11 cellular contexts compared by ENCODE assay signal in genomic region chr15:90058308-90058707, GRCh38. TPM values are rescaled to one million over a fixed set of nuclear protein-coding genes. Genes with fewer than 3 reads are reported as not detected.
A peak's percentile ranks its signal among the peaks of the same experiment; 100 is the strongest.
DNase-seq lines count a peak whose midpoint lies in the region; ATAC-seq and TF ChIP-seq lines count a peak whose summit lies in the region.
"Had no signal": no experiment of that assay in that cellular context is flagged by ENCODE, and none has a peak within 500 bp of the region (broad histone marks: within the 10 kb centered on the region; RNA-seq: fewer than 3 reads in every experiment).

No MANE protein-coding gene starts in this region.

- peaks cover 0 to 12% of the 10 kb centered on the region in 2 donors for H3K4me1 ChIP-seq in uterus

- intact Hi-C loops in uterus (cut with DNase I; ENCODE audit: low total_unique reads), result no loop called here

- no peaks in the 10 kb centered on the region for H3K36me3 ChIP-seq in uterus

- H3K36me3 Mint-ChIP-seq in naive B cell, result no peaks in the 10 kb centered on the region
- H3K36me3 Mint-ChIP-seq: mesothelial cell of epicardium had no signal

- H3K4me1 Mint-ChIP-seq in naive B cell, result peaks cover 62 to 86% (median 66%) of the 10 kb centered on the region in 3 donors

- peak; percentile 42 to 60 for DNase-seq in NOMO-1 (lab: John Stamatoyannopoulos, UW; ENCODE audit: unreplicated experiment in 2 of 2)
- DNase-seq in naive B cell, result peak; percentile 38
- no peak for DNase-seq in NCI-H128 (lab: John Stamatoyannopoulos, UW; ENCODE audit: unreplicated experiment)
- DNase-seq in uterus, result no peak
- DNase-seq: aorta, NCI-H2171 treated with DMSO at 0.1 percent for 48 hours had no signal

- ATAC-seq in GM18502 (IDR thresholded peaks at IDR 0.05; ENCODE audit: poor library complexity, unreplicated experiment) (peak; percentile 43), GM21723 (IDR thresholded peaks at IDR 0.05; ENCODE audit: unreplicated experiment) (peak; percentile 33), naive B cell (ENCODE audit: low read depth in 2 of 2) (no peak), GM19463 (IDR thresholded peaks at IDR 0.05; ENCODE audit: unreplicated experiment) (no peak), GM21619 (IDR thresholded peaks at IDR 0.05; ENCODE audit: unreplicated experiment) (no peak)

- H3K27ac ChIP-seq in uterus, result no peak overlapping the region

- peak overlapping the region in 6 of 8 donors; percentile 35 to 84 (median 61) for H3K4me3 Mint-ChIP-seq in naive B cell
- H3K4me3 Mint-ChIP-seq: mesothelial cell of epicardium had no signal

- no peaks in the 10 kb centered on the region for H3K9me3 Mint-ChIP-seq in naive B cell
- H3K9me3 Mint-ChIP-seq: mesothelial cell of epicardium had no signal

- TF ChIP-seq CTCF in uterus (IDR thresholded peaks at IDR 0.05), result no peak

- H3K4me3 ChIP-seq in uterus, result no peak overlapping the region

- no peaks in the 10 kb centered on the region for H3K9me3 ChIP-seq in uterus

- H3K27ac Mint-ChIP-seq in naive B cell, result peak overlapping the region; percentile 41 to 100 (median 95)

- TF ChIP-seq POLR2A in uterus (IDR thresholded peaks at IDR 0.05), result no peak

- no peaks in the 10 kb centered on the region for H3K27me3 ChIP-seq in uterus

- no peaks in the 10 kb centered on the region for H3K27me3 Mint-ChIP-seq in naive B cell

RNA-seq across cellular contexts. Expression of gene IDH2, which starts 44.0 kb away (rescaled TPM):
- polyA plus RNA-seq in naive B cell (ENCODE audit: low read depth in 6 of 6), result 100 to 1,000 TPM in 1 of 6 donors, 10 to 100 TPM in 5; 59.0 to 105 (median 64.5) TPM
- 10 to 100 TPM in 3 of 4 donors, 1 to 10 TPM in 1; 4.1 to 93.8 (median 21.5) TPM for total RNA-seq in uterus

RNA-seq across cellular contexts. Expression of gene ZNF710, which starts 57.2 kb away (rescaled TPM):
- polyA plus RNA-seq in naive B cell (ENCODE audit: low read depth in 6 of 6), result 1 to 10 TPM in 5 of 6 donors, under 1 TPM in 1; 0.64 to 2.4 (median 2.0) TPM
- total RNA-seq in uterus, result 10 to 100 TPM in 2 of 4 donors, 1 to 10 TPM in 2; 2.3 to 22.2 (median 8.4) TPM

Comparison
In these comparisons a context has a peak if more than half of its experiments do, and no peak if none do; other contexts are left out.
1. ATAC-seq: peak in GM18502 (single experiment) and GM21723 (single experiment); none in naive B cell (0 of 2), GM19463 (single experiment) and GM21619 (single experiment).
2. DNase-seq: peak in NOMO-1 (2 of 2) and naive B cell (single experiment); none in NCI-H128 (single experiment) and uterus (0 of 2).